ENCODE assay signal across 10 cellular contexts in genomic region chr1:94755675-94756074, GRCh38.
DNase-seq lines count a peak whose midpoint lies in the region; ATAC-seq, FAIRE-seq and TF ChIP-seq lines count a peak whose summit lies in the region.
"Had no signal": no experiment of that assay in that cellular context is flagged by ENCODE, and none has a peak within 500 bp of the region (broad histone marks: within the 10 kb centered on the region; RNA-seq: fewer than 3 reads in every experiment).

No MANE protein-coding gene starts in this region.

- peaks cover 41% of the 10 kb centered on the region for H3K4me1 ChIP-seq in Loucy (ENCODE audit: insufficient read depth, low read length, poor library complexity, severe bottlenecking)
- H3K4me1 ChIP-seq in MM.1S (ENCODE audit: low read length) = no peaks in the 10 kb centered on the region

- H3K4me2 ChIP-seq in Loucy (ENCODE audit: low read depth, low read length, poor library complexity, severe bottlenecking) (peak overlapping the region; percentile 28), MM.1S (ENCODE audit: low read depth, low read length) (no peak overlapping the region)

- H3F3A ChIP-seq in Loucy (ENCODE audit: low read depth) (no peaks in the 10 kb centered on the region), MM.1S (ENCODE audit: insufficient read depth, low read length) (no peaks in the 10 kb centered on the region)

- H3K4me1 Mint-ChIP-seq in mesothelial cell of epicardium = peaks cover 29% of the 10 kb centered on the region
- no peaks in the 10 kb centered on the region for H3K4me1 Mint-ChIP-seq in stimulated activated effector memory CD8-positive, alpha-beta T cell treated with anti-CD3 and anti-CD28 coated beads, Interleukin-12 subunit alpha, Interleukin-12 subunit beta, amount 100 ng/mL, for 72 hours
- peaks cover 10% of the 10 kb centered on the region for H3K4me1 Mint-ChIP-seq in activated T-helper 2 cell treated with anti-CD3 and anti-CD28 coated beads, Interferon-gamma antibody, Interleukin-2, Interleukin-4, amounts not matched to agents 10 μg/mL and 5 μg/mL and 100 μg/mL, durations not matched to agents 14 hours and 24 hours and 36 hours (ENCODE audit: low read depth)

- H3K4me3 Mint-ChIP-seq in mesothelial cell of epicardium = no peak overlapping the region
- H3K4me3 Mint-ChIP-seq in stimulated activated effector memory CD8-positive, alpha-beta T cell treated with anti-CD3 and anti-CD28 coated beads, Interleukin-12 subunit alpha, Interleukin-12 subunit beta, amount 100 ng/mL, for 72 hours = no peak overlapping the region
- no peak overlapping the region for H3K4me3 Mint-ChIP-seq in activated T-helper 2 cell treated with anti-CD3 and anti-CD28 coated beads, Interferon-gamma antibody, Interleukin-2, Interleukin-4, amounts not matched to agents 10 μg/mL and 5 μg/mL and 100 μg/mL, durations not matched to agents 14 hours and 24 hours and 36 hours (ENCODE audit: low read depth)

- H3K27me3 ChIP-seq in Loucy (ENCODE audit: insufficient read depth, low read length, poor library complexity, severe bottlenecking) (no peaks in the 10 kb centered on the region), MM.1S (replicated peaks; ENCODE audit: insufficient read depth, low read length) (no peaks in the 10 kb centered on the region)

- H3K9ac ChIP-seq in Loucy (ENCODE audit: low read depth, low read length, poor library complexity, severe bottlenecking) = peak overlapping the region; percentile 36
- no peak overlapping the region for H3K9ac ChIP-seq in MM.1S (ENCODE audit: low read length)

- no peaks in the 10 kb centered on the region for H3K9me2 ChIP-seq in Loucy (replicated peaks; ENCODE audit: low read depth, low read length)
- H3K9me2 ChIP-seq in MM.1S (replicated peaks; ENCODE audit: insufficient read depth, low read length) = no peaks in the 10 kb centered on the region

- H3K27ac ChIP-seq in MM.1S (ENCODE audit: low read length) = no peak overlapping the region

- peak; percentile 97 for DNase-seq in AG10803 (ENCODE audit: low read depth)
- DNase-seq in choroid plexus epithelial cell (ENCODE audit: low read depth) = peak; percentile 98
- peak in 1 of 2 experiments; percentile 56 for DNase-seq in mesothelial cell of epicardium (ENCODE audit: low spot score in 2 of 2, unreplicated experiment in 2 of 2)
- DNase-seq in stimulated activated effector memory CD8-positive, alpha-beta T cell treated with anti-CD3 and anti-CD28 coated beads, Interleukin-12 subunit alpha, Interleukin-12 subunit beta, amount 100 ng/mL, for 72 hours (ENCODE audit: low spot score in 2 of 2) = no peak
- no peak for DNase-seq in activated T-helper 2 cell treated with anti-CD3 and anti-CD28 coated beads, Interferon-gamma antibody, Interleukin-2, Interleukin-4, amounts not matched to agents 10 μg/mL and 5 μg/mL and 100 μg/mL, durations not matched to agents 14 hours and 24 hours and 36 hours (ENCODE audit: low spot score)
- DNase-seq in MM.1S = no peak
- DNase-seq in GM12892 (ENCODE audit: insufficient read length) = no peak
- DNase-seq: activated naive CD4-positive, alpha-beta T cell treated with anti-CD3 and anti-CD28 coated beads, Interleukin-2, amount 50 U/mL, for 16 hours had no signal

- no peaks in the 10 kb centered on the region for H3K79me2 ChIP-seq in Loucy (ENCODE audit: insufficient read depth, low read length)
- H3K79me2 ChIP-seq in MM.1S (ENCODE audit: low read length) = no peaks in the 10 kb centered on the region

- no peaks in the 10 kb centered on the region for H4K20me1 ChIP-seq in Loucy (ENCODE audit: insufficient read depth, low read length, poor library complexity, severe bottlenecking)
- no peaks in the 10 kb centered on the region for H4K20me1 ChIP-seq in MM.1S (ENCODE audit: insufficient read depth, low read length)

- peaks cover 6% of the 10 kb centered on the region for H3K9me3 Mint-ChIP-seq in mesothelial cell of epicardium
- no peaks in the 10 kb centered on the region for H3K9me3 Mint-ChIP-seq in stimulated activated effector memory CD8-positive, alpha-beta T cell treated with anti-CD3 and anti-CD28 coated beads, Interleukin-12 subunit alpha, Interleukin-12 subunit beta, amount 100 ng/mL, for 72 hours
- no peaks in the 10 kb centered on the region for H3K9me3 Mint-ChIP-seq in activated T-helper 2 cell treated with anti-CD3 and anti-CD28 coated beads, Interferon-gamma antibody, Interleukin-2, Interleukin-4, amounts not matched to agents 10 μg/mL and 5 μg/mL and 100 μg/mL, durations not matched to agents 14 hours and 24 hours and 36 hours

- no peak for TF ChIP-seq CTCF in AG10803 (conservative IDR thresholded peaks at IDR 0.05; ENCODE audit: low read length)
- TF ChIP-seq CTCF in Loucy (conservative IDR thresholded peaks at IDR 0.05; ENCODE audit: low read length) = no peak
- no peak for TF ChIP-seq CTCF in choroid plexus epithelial cell (conservative IDR thresholded peaks at IDR 0.05; ENCODE audit: low read depth, low read length)
- no peak for TF ChIP-seq CTCF in mesothelial cell of epicardium (IDR thresholded peaks at IDR 0.05; ENCODE audit: unreplicated experiment)
- TF ChIP-seq CTCF in MM.1S (IDR thresholded peaks at IDR 0.05; ENCODE audit: low read length) = no peak

- no peak for ATAC-seq in stimulated activated effector memory CD8-positive, alpha-beta T cell treated with anti-CD3 and anti-CD28 coated beads, Interleukin-12 subunit alpha, Interleukin-12 subunit beta, amount 100 ng/mL, for 72 hours

- H3K27me3 Mint-ChIP-seq in mesothelial cell of epicardium (ENCODE audit: low read depth) = no peaks in the 10 kb centered on the region
- H3K27me3 Mint-ChIP-seq in activated T-helper 2 cell treated with anti-CD3 and anti-CD28 coated beads, Interferon-gamma antibody, Interleukin-2, Interleukin-4, amounts not matched to agents 10 μg/mL and 5 μg/mL and 100 μg/mL, durations not matched to agents 14 hours and 24 hours and 36 hours (ENCODE audit: low read depth) = peaks cover 9% of the 10 kb centered on the region

- H3K4me3 ChIP-seq in AG10803 (ENCODE audit: low read length) (no peak overlapping the region), Loucy (ENCODE audit: low read length, poor library complexity, severe bottlenecking) (no peak overlapping the region), choroid plexus epithelial cell (ENCODE audit: low read depth, low read length) (no peak overlapping the region), MM.1S (ENCODE audit: low read length) (no peak overlapping the region)

- peak overlapping the region; percentile 95 for H3K27ac Mint-ChIP-seq in mesothelial cell of epicardium
- H3K27ac Mint-ChIP-seq in stimulated activated effector memory CD8-positive, alpha-beta T cell treated with anti-CD3 and anti-CD28 coated beads, Interleukin-12 subunit alpha, Interleukin-12 subunit beta, amount 100 ng/mL, for 72 hours = no peak overlapping the region
- no peak overlapping the region for H3K27ac Mint-ChIP-seq in activated T-helper 2 cell treated with anti-CD3 and anti-CD28 coated beads, Interferon-gamma antibody, Interleukin-2, Interleukin-4, amounts not matched to agents 10 μg/mL and 5 μg/mL and 100 μg/mL, durations not matched to agents 14 hours and 24 hours and 36 hours

- intact Hi-C loops in activated T-helper 2 cell treated with anti-CD3 and anti-CD28 coated beads, Interferon-gamma antibody, Interleukin-2, Interleukin-4, amounts not matched to agents 10 μg/mL and 5 μg/mL and 100 μg/mL, durations not matched to agents 14 hours and 24 hours and 36 hours (cut with micrococcal nuclease) = no loop called here

- H3K9me3 ChIP-seq in Loucy (ENCODE audit: insufficient read depth, low read depth, low read length) (no peaks in the 10 kb centered on the region), MM.1S (replicated peaks; ENCODE audit: insufficient read depth, low read length) (no peaks in the 10 kb centered on the region)

- H3K36me3 Mint-ChIP-seq in mesothelial cell of epicardium = peaks cover 8% of the 10 kb centered on the region
- H3K36me3 Mint-ChIP-seq in stimulated activated effector memory CD8-positive, alpha-beta T cell treated with anti-CD3 and anti-CD28 coated beads, Interleukin-12 subunit alpha, Interleukin-12 subunit beta, amount 100 ng/mL, for 72 hours = no peaks in the 10 kb centered on the region
- H3K36me3 Mint-ChIP-seq in activated T-helper 2 cell treated with anti-CD3 and anti-CD28 coated beads, Interferon-gamma antibody, Interleukin-2, Interleukin-4, amounts not matched to agents 10 μg/mL and 5 μg/mL and 100 μg/mL, durations not matched to agents 14 hours and 24 hours and 36 hours (ENCODE audit: low read depth) = peaks cover 3% of the 10 kb centered on the region

- H3K36me3 ChIP-seq in Loucy (ENCODE audit: insufficient read depth, low read length) (no peaks in the 10 kb centered on the region), MM.1S (replicated peaks; ENCODE audit: insufficient read depth, low read length) (no peaks in the 10 kb centered on the region)

- TF ChIP-seq POLR2A in GM12892 (IDR thresholded peaks at IDR 0.05; ENCODE audit: low read depth, low read length) = no peak

- no peak overlapping the region for H2AFZ ChIP-seq in Loucy (ENCODE audit: low read length)
- no peak overlapping the region for H2AFZ ChIP-seq in MM.1S (ENCODE audit: low read length)

- FAIRE-seq in GM12892 (lab: Jason Lieb, UNC) = no peak
- FAIRE-seq: G401.6 had no signal

Comparison
In these comparisons a context has a peak if more than half of its experiments do, and no peak if none do; other contexts are left out.
1. DNase-seq: peak in AG10803 (single experiment) and choroid plexus epithelial cell (single experiment); none in stimulated activated effector memory CD8-positive, alpha-beta T cell treated with anti-CD3 and anti-CD28 coated beads, Interleukin-12 subunit alpha, Interleukin-12 subunit beta, amount 100 ng/mL, for 72 hours (0 of 2), activated T-helper 2 cell treated with anti-CD3 and anti-CD28 coated beads, Interferon-gamma antibody, Interleukin-2, Interleukin-4, amounts not matched to agents 10 μg/mL and 5 μg/mL and 100 μg/mL, durations not matched to agents 14 hours and 24 hours and 36 hours (single experiment), MM.1S (single experiment) and GM12892 (single experiment).